ENCODE assay signal across 8 cellular contexts in the genomic region with DNA sequence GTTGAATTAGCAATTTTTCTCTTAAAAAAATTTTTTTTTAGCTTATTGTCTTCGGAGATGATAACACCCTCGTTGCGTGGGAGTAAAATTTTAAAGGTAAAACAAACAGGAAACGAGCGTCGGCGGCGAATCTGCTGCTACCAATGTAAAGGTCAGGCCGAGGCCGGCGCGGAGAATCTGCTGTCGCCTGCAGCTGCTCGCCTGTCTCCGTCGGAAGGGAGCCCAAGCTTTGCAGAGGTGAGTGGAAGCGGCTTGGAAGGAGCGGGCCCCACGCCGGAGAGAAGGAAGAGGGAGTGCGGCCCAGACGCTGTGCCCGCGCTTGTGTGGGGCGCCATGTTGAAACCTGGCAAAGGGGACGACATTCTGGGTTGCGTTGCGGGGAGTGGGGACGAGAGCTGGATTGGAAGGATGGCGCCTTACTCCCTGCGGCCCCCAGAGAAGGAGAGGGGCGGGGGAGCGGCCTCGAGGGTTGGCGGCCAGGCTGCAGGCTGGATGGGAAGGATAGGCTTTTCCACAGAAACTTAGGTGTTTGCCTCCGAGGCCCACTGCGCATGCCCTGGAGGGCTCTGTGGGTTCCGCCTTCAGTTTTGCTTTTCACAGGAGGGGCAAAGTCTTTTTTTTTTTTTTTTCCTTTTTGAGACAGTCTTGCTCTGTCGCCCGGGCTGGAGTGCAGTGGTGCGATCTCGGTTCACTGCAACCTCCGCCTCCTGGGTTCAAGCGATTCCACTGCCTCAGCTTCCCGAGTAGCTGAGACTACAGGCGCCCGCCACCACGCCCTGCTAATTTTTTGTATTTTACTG. TPM values are rescaled to one million over a fixed set of nuclear protein-coding genes. Genes with fewer than 3 reads are reported as not detected.
DNase-seq lines count a peak whose midpoint lies in the region; ATAC-seq and TF ChIP-seq lines count a peak whose summit lies in the region.

A gene with protein sequence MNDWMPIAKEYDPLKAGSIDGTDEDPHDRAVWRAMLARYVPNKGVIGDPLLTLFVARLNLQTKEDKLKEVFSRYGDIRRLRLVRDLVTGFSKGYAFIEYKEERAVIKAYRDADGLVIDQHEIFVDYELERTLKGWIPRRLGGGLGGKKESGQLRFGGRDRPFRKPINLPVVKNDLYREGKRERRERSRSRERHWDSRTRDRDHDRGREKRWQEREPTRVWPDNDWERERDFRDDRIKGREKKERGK (plus strand): TSS at position 160 of the 800 bp plus-strand sequence. CDS start 7,402 bp downstream, outside the sequence.

- 0 to 2% (median 1%) methylated on average over 45 to 48 of the region's 48 CpGs for WGBS in adrenal gland, 4 donors
- 1 to 2% methylated on average over 48 of the region's 48 CpGs for WGBS in heart right ventricle, 2 donors
- 0 to 3% methylated on average over 3 to 48 of the region's 48 CpGs for WGBS in transverse colon (ENCODE audit: low coverage in 1 of 2), 2 donors

- H3K4me3 ChIP-seq in adrenal gland, result peak within 1 kb of the TSS; percentile 93 to 100 (median 95)
- H3K4me3 ChIP-seq in heart right ventricle, result peak within 1 kb of the TSS; percentile 74 to 97 (median 86)
- H3K4me3 ChIP-seq in transverse colon, result peak within 1 kb of the TSS; percentile 77 to 91 (median 84)

- H3K9me3 ChIP-seq in adrenal gland (replicated peaks in 1 of 3) (no peaks in the 10 kb centered on the region), heart right ventricle (no peaks in the 10 kb centered on the region), transverse colon (no peaks in the 10 kb centered on the region)

- TF ChIP-seq POLR2A in adrenal gland (IDR thresholded peaks at IDR 0.05), result peak; percentile 37 to 55
- TF ChIP-seq POLR2A in transverse colon (IDR thresholded peaks at IDR 0.05), result peak; percentile 55

- H3K36me3 ChIP-seq in adrenal gland (replicated peaks in 1 of 2) (no peaks in the 10 kb centered on the region), heart right ventricle (peaks cover 0 to 23% (median 0%) of the 10 kb centered on the region in 9 donors), transverse colon (no peaks in the 10 kb centered on the region)

- ATAC-seq in heart right ventricle, result peak; percentile 80 to 93 (median 91)

- TF ChIP-seq CTCF in adrenal gland (IDR thresholded peaks at IDR 0.05), result peak in 1 of 6 experiments; percentile 2
- TF ChIP-seq CTCF in heart right ventricle (IDR thresholded peaks at IDR 0.05), result no peak
- TF ChIP-seq CTCF in transverse colon (IDR thresholded peaks at IDR 0.05), result peak in 1 of 5 experiments; percentile 6

- in situ Hi-C loops in transverse colon (cut with MboI; ENCODE audit: low pct_ligation_motif_present in 1 of 4, low pct_unique_long_range_greater_than_20kb in 1 of 4, low sequenced_read_pairs in 3 of 4), result no loop called here

- H3K4me1 ChIP-seq in adrenal gland (replicated peaks in 1 of 2), result peaks cover 0 to 14% of the 10 kb centered on the region in 2 donors
- peaks cover 0 to 29% (median 15%) of the 10 kb centered on the region in 9 donors for H3K4me1 ChIP-seq in heart right ventricle
- H3K4me1 ChIP-seq in transverse colon, result peaks cover 7 to 15% (median 10%) of the 10 kb centered on the region in 4 donors

- intact Hi-C loops in T-helper 1 cell treated with Interleukin-12 subunit alpha and Interleukin-12 subunit beta and Interleukin-4 antibody, amounts not matched to agents 30 ng/mL and 1 ng/mL, for 36 hours (cut with micrococcal nuclease), result loop anchor here (1.0 to 10.0 kb wide), 11 partner anchors 22 to 1467 kb away; a partner anchor contains a TSS
- intact Hi-C loops in adrenal gland (cut with DNase I), result no loop called here
- intact Hi-C loops in heart right ventricle (cut with DNase I), result loop anchor here in 3 of 10 donors (5.0 kb wide), 1 partner anchor 124 kb away; a partner anchor contains a TSS
- intact Hi-C loops in transverse colon (cut with DNase I; ENCODE audit: low total_unique reads), result no loop called here

- no peak for TF ChIP-seq EP300 in transverse colon (IDR thresholded peaks at IDR 0.05; ENCODE audit: low read depth)

- H3K27me3 ChIP-seq in adrenal gland (no peaks in the 10 kb centered on the region), heart right ventricle (no peaks in the 10 kb centered on the region), transverse colon (no peaks in the 10 kb centered on the region)

- peak; percentile 87 for DNase-seq in ELR (ENCODE audit: low read depth)
- peak; percentile 72 for DNase-seq in HCEC 1CT
- DNase-seq in NCI-H128 (lab: John Stamatoyannopoulos, UW; ENCODE audit: unreplicated experiment), result peak; percentile 73
- DNase-seq in adrenal gland, result peak; percentile 77 to 82 (median 80)
- DNase-seq in heart right ventricle, result peak; percentile 81 to 86
- peak; percentile 86 for DNase-seq in pons (ENCODE audit: low spot score)
- peak; percentile 85 for DNase-seq in transverse colon

- H3K27ac ChIP-seq in adrenal gland, result peak within 1 kb of the TSS; percentile 98 to 100 (median 100)
- H3K27ac ChIP-seq in heart right ventricle, result peak within 1 kb of the TSS; percentile 96 to 100 (median 98)
- peak within 1 kb of the TSS; percentile 98 to 99 (median 98) for H3K27ac ChIP-seq in transverse colon

RNA-seq across cellular contexts. Expression of the gene that starts here (rescaled TPM):
- 28.7 and 31.8 TPM in 2 replicates for total RNA-seq in T-helper 1 cell treated with Interleukin-12 subunit alpha and Interleukin-12 subunit beta and Interleukin-4 antibody, amounts not matched to agents 30 ng/mL and 1 ng/mL, for 36 hours
- total RNA-seq in adrenal gland (10 to 100 TPM; 12.5 to 37.4 (median 17.8) TPM), heart right ventricle (10 to 100 TPM; 18.0 to 32.4 (median 19.5) TPM), transverse colon (10 to 100 TPM in 3 of 4 donors, 1 to 10 TPM in 1; 8.6 to 30.0 (median 25.7) TPM)
- polyA plus RNA-seq in adrenal gland (100 to 1,000 TPM in 2 of 3 donors, 10 to 100 TPM in 1; 39.7 to 157 (median 104) TPM), heart right ventricle (100 to 1,000 TPM in 1 of 2 donors, 10 to 100 TPM in 1; 27.6 to 117 TPM)

Comparison
In these comparisons a context has a peak if more than half of its experiments do, and no peak if none do; other contexts are left out.
1. Peak in every context shown above with its lines: DNase-seq, ATAC-seq, H3K4me3 ChIP-seq and H3K27ac ChIP-seq.